In genomic region chr6:43294536-43294935, GRCh38 we compare ENCODE assay signal across 25 cellular contexts. TPM values are rescaled to one million over a fixed set of nuclear protein-coding genes. Genes with fewer than 3 reads are reported as not detected.
A peak's percentile ranks its signal among the peaks of the same experiment; 100 is the strongest.
DNase-seq lines count a peak whose midpoint lies in the region; ATAC-seq, FAIRE-seq and TF ChIP-seq lines count a peak whose summit lies in the region.
"Had no signal": no experiment of that assay in that cellular context is flagged by ENCODE, and none has a peak within 500 bp of the region (broad histone marks: within the 10 kb centered on the region; RNA-seq: fewer than 3 reads in every experiment).

No MANE protein-coding gene starts in this region.

- no peak overlapping the region for H3K4ac ChIP-seq in IMR-90 (ENCODE audit: low read depth, low read length)

- H3K4me2 ChIP-seq in HepG2 (ENCODE audit: low read depth, low read length) (no peak overlapping the region), IMR-90 (ENCODE audit: low read depth, low read length) (no peak overlapping the region)
- H3K4me2 ChIP-seq: BLaER1, KMS-11 had no signal

- H2AK5ac ChIP-seq in IMR-90 (ENCODE audit: low read depth, low read length), result 0 out of 2 replicates have a peak overlapping the region, but pooled peaks have one; percentile 39

- no peak overlapping the region for H3K4me3 ChIP-seq in HepG2 (replicated peaks in 1 of 3; ENCODE audit: insufficient read depth in 1 of 3, low read depth in 2 of 3, low read length in 3 of 3)
- no peak overlapping the region for H3K4me3 ChIP-seq in right lobe of liver
- no peak overlapping the region for H3K4me3 ChIP-seq in IMR-90 (ENCODE audit: insufficient read depth, low read depth, low read length)
- H3K4me3 ChIP-seq in adrenal gland, result no peak overlapping the region
- H3K4me3 ChIP-seq: BLaER1 had no signal

- WGBS in HepG2 (ENCODE audit: low lambda C conversion rate), result 94% methylated on average over 3 of the region's 3 CpGs
- WGBS in right lobe of liver (ENCODE audit: insufficient coverage, low coverage, low lambda C conversion rate, missing lambda C conversion rate), result 93% methylated on average over 3 of the region's 3 CpGs
- WGBS in IMR-90 (ENCODE audit: extremely low coverage in 2 of 2, insufficient read length in 1 of 2), 2 experiments, result 43% methylated on average over 3 of the region's 3 CpGs; no CpG with 5 or more reads in 1 of the 2 experiments
- WGBS in adrenal gland, 4 donors, result 83 to 87% (median 86%) methylated on average over 3 of the region's 3 CpGs

- intact Hi-C loops in HepG2 (cut with micrococcal nuclease; ENCODE audit: unreplicated experiment), result no loop called here
- intact Hi-C loops in right lobe of liver (cut with DNase I), result no loop called here
- intact Hi-C loops in IMR-90 (cut with micrococcal nuclease), result no loop called here
- intact Hi-C loops in adrenal gland (cut with DNase I), result no loop called here

- TF ChIP-seq CTCF in HepG2 (CRISPR knock-in tag; IDR thresholded peaks at IDR 0.05) (no peak), right lobe of liver (IDR thresholded peaks at IDR 0.05) (no peak), IMR-90 (conservative IDR thresholded peaks at IDR 0.05; ENCODE audit: low read depth, low read length) (no peak), adrenal gland (IDR thresholded peaks at IDR 0.05) (no peak)

- no peak for FAIRE-seq in HepG2 (lab: Jason Lieb, UNC)
- FAIRE-seq: GM12892, GM18507 had no signal

- H3K4me1 ChIP-seq in HepG2 (ENCODE audit: insufficient read depth, low read length) (peaks cover 96% of the 10 kb centered on the region), right lobe of liver (peaks cover 0 to 22% (median 11%) of the 10 kb centered on the region in 4 donors), IMR-90 (ENCODE audit: control insufficient read depth, insufficient read depth, low read length) (no peaks in the 10 kb centered on the region), adrenal gland (replicated peaks in 1 of 2) (no peaks in the 10 kb centered on the region)
- H3K4me1 ChIP-seq: BLaER1 had no signal

- H3K14ac ChIP-seq in IMR-90 (replicated peaks; ENCODE audit: low read depth, low read length), result no peak overlapping the region

- CTCF ChIA-PET in HepG2 (lab: Yijun Ruan, JAX; ENCODE audit: low intra/inter-chr PET ratio, low total read pairs), result no interaction called here
- CTCF ChIA-PET in IMR-90 (lab: Yijun Ruan, JAX), result no interaction called here

- H3K9me3 ChIP-seq in HepG2 (ENCODE audit: low read length) (no peaks in the 10 kb centered on the region), right lobe of liver (no peaks in the 10 kb centered on the region), IMR-90 (ENCODE audit: control insufficient read depth, insufficient read depth, low read length) (no peaks in the 10 kb centered on the region), adrenal gland (replicated peaks in 1 of 3) (no peaks in the 10 kb centered on the region)
- H3K9me3 ChIP-seq: BLaER1 had no signal

- POLR2A ChIA-PET in HepG2 (lab: Yijun Ruan, JAX) (no interaction called here), IMR-90 (lab: Charles Lee; ENCODE audit: unreplicated experiment) (no interaction called here)

- H3K27me3 ChIP-seq in HepG2 (ENCODE audit: control insufficient read depth in 1 of 2, insufficient read depth in 2 of 2, low read length in 2 of 2), result no peaks in the 10 kb centered on the region
- no peaks in the 10 kb centered on the region for H3K27me3 ChIP-seq in right lobe of liver
- peaks cover 47% of the 10 kb centered on the region for H3K27me3 ChIP-seq in IMR-90 (ENCODE audit: control insufficient read depth, insufficient read depth, low read length)
- H3K27me3 ChIP-seq in adrenal gland, result no peaks in the 10 kb centered on the region
- H3K27me3 ChIP-seq: BLaER1 had no signal

- no peaks in the 10 kb centered on the region for H3K79me2 ChIP-seq in HepG2 (ENCODE audit: insufficient read depth, low read length)

- no peak for TF ChIP-seq RAD21 in HepG2 (CRISPR knock-in tag; IDR thresholded peaks at IDR 0.05)
- TF ChIP-seq RAD21 in IMR-90 (IDR thresholded peaks at IDR 0.05; ENCODE audit: low read length), result no peak

- H4K8ac ChIP-seq in IMR-90 (ENCODE audit: low read depth in 2 of 2, low read length in 2 of 2), result no peak overlapping the region

- no peak overlapping the region for H2BK15ac ChIP-seq in IMR-90 (ENCODE audit: low read depth, low read length)

- H4K91ac ChIP-seq in IMR-90 (ENCODE audit: insufficient read depth, low read depth, low read length), result no peak overlapping the region

- no peaks in the 10 kb centered on the region for H3K9me1 ChIP-seq in IMR-90 (ENCODE audit: insufficient read depth, low read length)

- H3K27ac ChIP-seq in HepG2 (ENCODE audit: extremely low read length, insufficient read depth, low read length), result no peak overlapping the region
- no peak overlapping the region for H3K27ac ChIP-seq in right lobe of liver
- no peak overlapping the region for H3K27ac ChIP-seq in IMR-90 (ENCODE audit: insufficient read depth, low read length)
- no peak overlapping the region for H3K27ac ChIP-seq in adrenal gland
- H3K27ac ChIP-seq: BLaER1, KMS-11 had no signal

- H2BK120ac ChIP-seq in IMR-90 (ENCODE audit: low read depth, low read length), result no peak overlapping the region

- TF ChIP-seq POLR2A in HepG2 (IDR thresholded peaks at IDR 0.05; ENCODE audit: insufficient read depth in 1 of 2, low read depth in 2 of 2, low read length in 2 of 2), result no peak
- no peak for TF ChIP-seq POLR2A in right lobe of liver (IDR thresholded peaks at IDR 0.05)
- TF ChIP-seq POLR2A in IMR-90 (IDR thresholded peaks at IDR 0.05; ENCODE audit: low read depth, low read length), result no peak
- TF ChIP-seq POLR2A in adrenal gland (IDR thresholded peaks at IDR 0.05), result no peak

- no peak overlapping the region for H3K23ac ChIP-seq in IMR-90 (ENCODE audit: low read depth, low read length)

- H3K36me3 ChIP-seq in HepG2 (replicated peaks in 1 of 2; ENCODE audit: control insufficient read depth in 1 of 2, insufficient read depth in 2 of 2, low read length in 2 of 2) (no peaks in the 10 kb centered on the region), right lobe of liver (no peaks in the 10 kb centered on the region), IMR-90 (ENCODE audit: control insufficient read depth, insufficient read depth, low read length) (no peaks in the 10 kb centered on the region), adrenal gland (replicated peaks in 1 of 2) (no peaks in the 10 kb centered on the region)
- H3K36me3 ChIP-seq: BLaER1 had no signal

- H2BK20ac ChIP-seq in IMR-90 (ENCODE audit: low read depth, low read length), result no peak overlapping the region

- no peak overlapping the region for H2AFZ ChIP-seq in HepG2 (ENCODE audit: low read length)
- peak overlapping the region; percentile 58 for H2AFZ ChIP-seq in IMR-90 (replicated peaks; ENCODE audit: low read length, poor library complexity)

- H3K56ac ChIP-seq in IMR-90 (ENCODE audit: extremely low read depth, insufficient read depth, low read length), result no peak overlapping the region

- no peak overlapping the region for H3K9ac ChIP-seq in HepG2 (ENCODE audit: insufficient read depth, low read depth, low read length)
- H3K9ac ChIP-seq in IMR-90 (ENCODE audit: low read depth, low read length), result no peak overlapping the region
- H3K9ac ChIP-seq: BLaER1, KMS-11 had no signal

- DNase-seq in HepG2 (ENCODE audit: low spot score) (no peak), right lobe of liver (no peak), IMR-90 (no peak), mesenteric fat pad (ENCODE audit: low spot score) (peak; percentile 2), adrenal gland (no peak), CD1c-positive myeloid dendritic cell (ENCODE audit: extremely low spot score) (no peak)
- DNase-seq: 8988T; Calu3; CD8-positive, alpha-beta T cell; DMS 273 treated with DMSO at 0.1 percent for 48 hours; DMS53; DND-41; EL; HCEC 1CT; HFFc6 had no signal

- no peak for ATAC-seq in HepG2
- ATAC-seq in right lobe of liver, result no peak
- ATAC-seq in IMR-90 (ENCODE audit: low read depth), result no peak
- no peak for ATAC-seq in GM21360 (IDR thresholded peaks at IDR 0.05; ENCODE audit: unreplicated experiment)
- ATAC-seq: CD8-positive, alpha-beta T cell had no signal

- H2BK5ac ChIP-seq in IMR-90 (ENCODE audit: low read depth, low read length, poor library complexity, severe bottlenecking), result peak overlapping the region; percentile 62

- TF ChIP-seq EP300 in HepG2 (IDR thresholded peaks at IDR 0.05; ENCODE audit: low read depth in 2 of 2, low read length in 2 of 2) (no peak), HepG2 (CRISPR knock-in tag; IDR thresholded peaks at IDR 0.05; ENCODE audit: borderline replicate concordance) (no peak)

- BruUV-seq in HepG2 (replicated peaks; lab: Mats Ljungman, UMichigan) (no TSS peak), IMR-90 (replicated peaks; lab: Mats Ljungman, UMichigan) (no TSS peak)

- in situ Hi-C loops in HepG2 (cut with HindIII; ENCODE audit: extremely low pct_ligation_motif_present, low pct_unique_long_range_greater_than_20kb) (no loop called here), IMR-90 (cut with MboI; ENCODE audit: low sequenced_read_pairs) (no loop called here)

- no peak overlapping the region for H4K5ac ChIP-seq in IMR-90 (ENCODE audit: low read depth, low read length)

- H2AK9ac ChIP-seq in IMR-90 (replicated peaks; ENCODE audit: low read depth, low read length, poor library complexity), result no peak overlapping the region

- dilution Hi-C loops in IMR-90 (cut with HindIII; ENCODE audit: low sequenced_read_pairs, unreplicated experiment), result no loop called here

- no peak overlapping the region for H3K18ac ChIP-seq in IMR-90 (ENCODE audit: low read depth, low read length)

- H4K20me1 ChIP-seq in HepG2 (ENCODE audit: insufficient read depth, low read length) (no peaks in the 10 kb centered on the region), IMR-90 (ENCODE audit: insufficient read depth, low read length) (no peaks in the 10 kb centered on the region)
- H4K20me1 ChIP-seq: BLaER1 had no signal

- H3K79me1 ChIP-seq in IMR-90 (ENCODE audit: low read depth in 1 of 2, low read length in 2 of 2), result no peaks in the 10 kb centered on the region

RNA-seq across cellular contexts. Expression of gene SLC22A7, which starts 3.5 kb away (rescaled TPM):
- 8.6 and 22.6 TPM in 2 replicates for total RNA-seq in HepG2 (2016; rRNA removed; fragmentation: Illumina TruSeq; extraction: Trizol)
- 5.3 and 5.4 TPM in 2 replicates for total RNA-seq in HepG2 (2016; cell fraction: cytosol; rRNA removed; fragmentation: Illumina TruSeq; extraction: Trizol; ENCODE audit: low read depth)
- 8.5 and 22.3 TPM in 2 replicates for total RNA-seq in HepG2 (2016; cell fraction: insoluble cytoplasmic fraction; rRNA removed; fragmentation: Illumina TruSeq; extraction: Trizol)
- total RNA-seq in HepG2 (2016; cell fraction: membrane; rRNA removed; fragmentation: Illumina TruSeq; extraction: Trizol), result 9.0 and 9.1 TPM in 2 replicates
- 20.9 and 25.8 TPM in 2 replicates for total RNA-seq in HepG2 (2016; cell fraction: nucleus; rRNA removed; fragmentation: Illumina TruSeq; extraction: Trizol)
- polyA plus RNA-seq in HepG2 (2011; rRNA removed), result 5.3 and 12.3 TPM in 2 replicates
- polyA plus RNA-seq in HepG2 (2011; cell fraction: cytosol; rRNA removed), result 7.0 and 7.8 TPM in 2 replicates
- 34.4 and 48.4 TPM in 2 replicates for polyA plus RNA-seq in HepG2 (2011; cell fraction: nucleus; rRNA removed)
- polyA plus RNA-seq in HepG2 (2012), result 18.9 and 34.7 TPM in 2 replicates
- polyA plus RNA-seq in HepG2 (2016; cell fraction: cytosol; fragmentation: Illumina TruSeq; extraction: Trizol; ENCODE audit: low read depth), result 3.2 and 3.5 TPM in 2 replicates
- 5.5 and 6.2 TPM in 2 replicates for polyA plus RNA-seq in HepG2 (2016; cell fraction: insoluble cytoplasmic fraction; fragmentation: Illumina TruSeq; extraction: Trizol; ENCODE audit: low read depth)
- polyA plus RNA-seq in HepG2 (2016; cell fraction: membrane; fragmentation: Illumina TruSeq; extraction: Trizol; ENCODE audit: low read depth), result 4.5 and 5.7 TPM in 2 replicates
- polyA plus RNA-seq in HepG2 (2016; cell fraction: nucleus; fragmentation: Illumina TruSeq; extraction: Trizol; ENCODE audit: insufficient read depth, low read depth), result 39.6 and 40.3 TPM in 2 replicates
- 22.0 TPM in 1 of 2 replicates, not detected in the other for polyA minus RNA-seq in HepG2 (2011; rRNA and poly(A)+ RNA removed; ENCODE audit: low replicate concordance)
- polyA minus RNA-seq in HepG2 (2011; cell fraction: cytosol; rRNA and poly(A)+ RNA removed), result 3.6 and 5.1 TPM in 2 replicates
- polyA minus RNA-seq in HepG2 (2011; cell fraction: nucleus; rRNA and poly(A)+ RNA removed), result 7.0 and 12.7 TPM in 2 replicates
- 100 to 1,000 TPM; 145 to 348 (median 185) TPM for total RNA-seq in right lobe of liver
- not detected in 2 replicates for total RNA-seq in IMR-90 (2012; rRNA removed)
- not detected in 2 replicates for polyA plus RNA-seq in IMR-90 (2012; rRNA removed)
- not detected in 2 replicates for polyA plus RNA-seq in IMR-90 (2012; cell fraction: cytosol; rRNA removed)
- not detected in 2 replicates for polyA plus RNA-seq in IMR-90 (2012; cell fraction: nucleus; rRNA removed; ENCODE audit: low replicate concordance)
- total RNA-seq in mesenteric fat pad, result not detected
- under 1 TPM in 1 of 8 donors, not detected in 7; 0.14 TPM for total RNA-seq in adrenal gland
- polyA plus RNA-seq in adrenal gland, result not detected
- total RNA-seq: A673; Calu3; CD8-positive, alpha-beta T cell; G401; H4; HFFc6 had no signal
- polyA plus RNA-seq: AG04450, CD14-positive monocyte had no signal

RNA-seq across cellular contexts. Expression of gene CRIP3, which starts 14.1 kb away (rescaled TPM):
- 3.5 and 6.3 TPM in 2 replicates for total RNA-seq in HepG2 (2016; rRNA removed; fragmentation: Illumina TruSeq; extraction: Trizol)
- total RNA-seq in HepG2 (2016; cell fraction: cytosol; rRNA removed; fragmentation: Illumina TruSeq; extraction: Trizol; ENCODE audit: low read depth), result 2.7 and 2.9 TPM in 2 replicates
- total RNA-seq in HepG2 (2016; cell fraction: insoluble cytoplasmic fraction; rRNA removed; fragmentation: Illumina TruSeq; extraction: Trizol), result 5.5 and 7.0 TPM in 2 replicates
- total RNA-seq in HepG2 (2016; cell fraction: membrane; rRNA removed; fragmentation: Illumina TruSeq; extraction: Trizol), result 1.7 and 2.6 TPM in 2 replicates
- total RNA-seq in HepG2 (2016; cell fraction: nucleus; rRNA removed; fragmentation: Illumina TruSeq; extraction: Trizol), result 6.1 and 7.0 TPM in 2 replicates
- polyA plus RNA-seq in HepG2 (2011; rRNA removed), result 9.3 and 14.2 TPM in 2 replicates
- polyA plus RNA-seq in HepG2 (2011; cell fraction: cytosol; rRNA removed), result 4.5 and 5.1 TPM in 2 replicates
- 31.5 and 46.2 TPM in 2 replicates for polyA plus RNA-seq in HepG2 (2011; cell fraction: nucleus; rRNA removed)
- polyA plus RNA-seq in HepG2 (2012), result 12.7 and 16.4 TPM in 2 replicates
- polyA plus RNA-seq in HepG2 (2016; cell fraction: cytosol; fragmentation: Illumina TruSeq; extraction: Trizol; ENCODE audit: low read depth), result 0.99 and 1.7 TPM in 2 replicates
- 4.1 and 5.4 TPM in 2 replicates for polyA plus RNA-seq in HepG2 (2016; cell fraction: insoluble cytoplasmic fraction; fragmentation: Illumina TruSeq; extraction: Trizol; ENCODE audit: low read depth)
- 1.9 and 2.3 TPM in 2 replicates for polyA plus RNA-seq in HepG2 (2016; cell fraction: membrane; fragmentation: Illumina TruSeq; extraction: Trizol; ENCODE audit: low read depth)
- polyA plus RNA-seq in HepG2 (2016; cell fraction: nucleus; fragmentation: Illumina TruSeq; extraction: Trizol; ENCODE audit: insufficient read depth, low read depth), result 13.1 and 18.7 TPM in 2 replicates
- polyA minus RNA-seq in HepG2 (2011; rRNA and poly(A)+ RNA removed; ENCODE audit: low replicate concordance), result 8.2 TPM in 1 of 2 replicates, not detected in the other
- polyA minus RNA-seq in HepG2 (2011; cell fraction: cytosol; rRNA and poly(A)+ RNA removed), result 1.4 and 2.5 TPM in 2 replicates
- 7.5 and 14.4 TPM in 2 replicates for polyA minus RNA-seq in HepG2 (2011; cell fraction: nucleus; rRNA and poly(A)+ RNA removed)
- total RNA-seq in right lobe of liver, result 1 to 10 TPM; 2.1 to 7.9 (median 5.2) TPM
- not detected in 2 replicates for total RNA-seq in IMR-90 (2012; rRNA removed)
- not detected in 2 replicates for polyA plus RNA-seq in IMR-90 (2012; rRNA removed)
- polyA plus RNA-seq in IMR-90 (2012; cell fraction: cytosol; rRNA removed), result not detected in 2 replicates
- 0.13 and 0.55 TPM in 2 replicates for polyA plus RNA-seq in IMR-90 (2012; cell fraction: nucleus; rRNA removed; ENCODE audit: low replicate concordance)
- 0.58 TPM for total RNA-seq in mesenteric fat pad
- total RNA-seq in adrenal gland, result 1 to 10 TPM in 2 of 8 donors, not detected in 6; 1.5 TPM
- 1 to 10 TPM in 2 of 3 donors, under 1 TPM in 1; 0.44 to 8.9 (median 2.5) TPM for polyA plus RNA-seq in adrenal gland
- total RNA-seq: G401, H4, HFFc6 had no signal
- polyA plus RNA-seq: AG04450 had no signal

RNA-seq across cellular contexts. Expression of gene TTBK1, which starts 51.3 kb away (rescaled TPM):
- total RNA-seq in HepG2 (2016; rRNA removed; fragmentation: Illumina TruSeq; extraction: Trizol) (0.10 and 0.33 TPM in 2 replicates), right lobe of liver (1 to 10 TPM in 2 of 6 experiments, under 1 TPM in 4; 0.83 to 1.6 (median 0.87) TPM), IMR-90 (2012; rRNA removed) (under 0.01 TPM in 1 of 2 replicates, not detected in the other), mesenteric fat pad (0.06 TPM), adrenal gland (1 to 10 TPM in 3 of 8 donors, under 1 TPM in 5; 0.17 to 1.8 (median 0.43) TPM)
- total RNA-seq in HepG2 (2016; cell fraction: cytosol; rRNA removed; fragmentation: Illumina TruSeq; extraction: Trizol; ENCODE audit: low read depth), result 0.18 and 0.20 TPM in 2 replicates
- 0.13 and 0.32 TPM in 2 replicates for total RNA-seq in HepG2 (2016; cell fraction: insoluble cytoplasmic fraction; rRNA removed; fragmentation: Illumina TruSeq; extraction: Trizol)
- total RNA-seq in HepG2 (2016; cell fraction: membrane; rRNA removed; fragmentation: Illumina TruSeq; extraction: Trizol), result 0.25 and 0.28 TPM in 2 replicates
- 0.47 TPM in 2 replicates for total RNA-seq in HepG2 (2016; cell fraction: nucleus; rRNA removed; fragmentation: Illumina TruSeq; extraction: Trizol)
- polyA plus RNA-seq in HepG2 (2011; rRNA removed) (0.24 and 0.50 TPM in 2 replicates), IMR-90 (2012; rRNA removed) (0.01 and 0.02 TPM in 2 replicates), adrenal gland (1 to 10 TPM in 1 of 3 donors, under 1 TPM in 2; 0.81 to 5.4 (median 0.95) TPM)
- 0.09 and 0.10 TPM in 2 replicates for polyA plus RNA-seq in HepG2 (2011; cell fraction: cytosol; rRNA removed)
- 1.4 and 2.2 TPM in 2 replicates for polyA plus RNA-seq in HepG2 (2011; cell fraction: nucleus; rRNA removed)
- 0.53 and 0.62 TPM in 2 replicates for polyA plus RNA-seq in HepG2 (2012)
- polyA plus RNA-seq in HepG2 (2016; cell fraction: cytosol; fragmentation: Illumina TruSeq; extraction: Trizol; ENCODE audit: low read depth), result not detected in 2 replicates
- 0.19 TPM in 2 replicates for polyA plus RNA-seq in HepG2 (2016; cell fraction: insoluble cytoplasmic fraction; fragmentation: Illumina TruSeq; extraction: Trizol; ENCODE audit: low read depth)
- 0.06 and 0.07 TPM in 2 replicates for polyA plus RNA-seq in HepG2 (2016; cell fraction: membrane; fragmentation: Illumina TruSeq; extraction: Trizol; ENCODE audit: low read depth)
- 0.84 and 0.86 TPM in 2 replicates for polyA plus RNA-seq in HepG2 (2016; cell fraction: nucleus; fragmentation: Illumina TruSeq; extraction: Trizol; ENCODE audit: insufficient read depth, low read depth)
- polyA minus RNA-seq in HepG2 (2011; rRNA and poly(A)+ RNA removed; ENCODE audit: low replicate concordance), result 1.2 TPM in 1 of 2 replicates, not detected in the other
- polyA minus RNA-seq in HepG2 (2011; cell fraction: cytosol; rRNA and poly(A)+ RNA removed), result 0.18 and 0.49 TPM in 2 replicates
- 1.4 and 1.7 TPM in 2 replicates for polyA minus RNA-seq in HepG2 (2011; cell fraction: nucleus; rRNA and poly(A)+ RNA removed)
- 0.02 and 0.03 TPM in 2 replicates for polyA plus RNA-seq in IMR-90 (2012; cell fraction: cytosol; rRNA removed)
- 0.10 and 0.13 TPM in 2 replicates for polyA plus RNA-seq in IMR-90 (2012; cell fraction: nucleus; rRNA removed; ENCODE audit: low replicate concordance)
- total RNA-seq: A673, G401, H4, HFFc6 had no signal
- polyA plus RNA-seq: AG04450, CD14-positive monocyte had no signal
